ENCODE assay signal across 14 cellular contexts in genomic region chr1:206116191-206116872, GRCh38.
DNase-seq lines count a peak whose midpoint lies in the region; TF ChIP-seq lines count a peak whose summit lies in the region.
"Had no signal": no experiment of that assay in that cellular context is flagged by ENCODE, and none has a peak within 500 bp of the region (broad histone marks: within the 10 kb centered on the region; RNA-seq: fewer than 3 reads in every experiment).

No MANE protein-coding gene starts in this region.

- peaks cover 12% of the 10 kb centered on the region for H3K4me1 Mint-ChIP-seq in nephron progenitor cell

- H3K27ac Mint-ChIP-seq in nephron progenitor cell: no peak overlapping the region
- H3K27ac Mint-ChIP-seq: activated naive CD4-positive, alpha-beta T cell treated with anti-CD3 and anti-CD28 coated beads for 36 hours; natural killer cell treated with Interleukin-12 subunit alpha and Interleukin-12 subunit beta and Interleukin-15 and Interleukin-18, amount 100 ng/mL, for 72 hours had no signal

- TF ChIP-seq CTCF in coronary artery (IDR thresholded peaks at IDR 0.05) (no peak), nephron progenitor cell (IDR thresholded peaks at IDR 0.05) (no peak)

- peak; percentile 56 for DNase-seq in NCI-H2196 (lab: John Stamatoyannopoulos, UW; ENCODE audit: unreplicated experiment)
- DNase-seq in coronary artery (ENCODE audit: low spot score): peak; percentile 70
- no peak for DNase-seq in nephron progenitor cell
- no peak for DNase-seq in activated T-cell treated with anti-CD3 and anti-CD28 coated beads, Interleukin-2, amount 50 U/mL, for 1 hour
- DNase-seq in medulla oblongata (ENCODE audit: extremely low spot score): no peak
- DNase-seq in activated gamma-delta T cell treated with Interleukin-2 at 50 U/mL for 16 hours: no peak
- DNase-seq: KG1; NCI-H187 treated with DMSO at 0.1 percent for 48 hours; stimulated activated naive CD4-positive, alpha-beta T cell had no signal

- H3K9me3 Mint-ChIP-seq in nephron progenitor cell: peaks cover 27% of the 10 kb centered on the region
- H3K9me3 Mint-ChIP-seq: natural killer cell treated with Interleukin-12 subunit alpha and Interleukin-12 subunit beta and Interleukin-15 and Interleukin-18, amount 100 ng/mL, for 72 hours had no signal

- H3K36me3 Mint-ChIP-seq in nephron progenitor cell (ENCODE audit: low read depth): no peaks in the 10 kb centered on the region

- H3K4me3 Mint-ChIP-seq in nephron progenitor cell: peak overlapping the region; percentile 85
- H3K4me3 Mint-ChIP-seq: natural killer cell treated with Interleukin-12 subunit alpha and Interleukin-12 subunit beta and Interleukin-15 and Interleukin-18, amount 100 ng/mL, for 72 hours had no signal

- peaks cover 6% of the 10 kb centered on the region for H3K9me3 ChIP-seq in HUES48 (ENCODE audit: control insufficient read depth, insufficient read depth, low read length)
- H3K9me3 ChIP-seq: SJSA1 had no signal

- H3K27ac ChIP-seq in HUES48 (ENCODE audit: low read depth, low read length) (no peak overlapping the region), coronary artery (no peak overlapping the region)
- H3K27ac ChIP-seq: cardiac muscle cell, SJSA1 had no signal

- peaks cover 83% of the 10 kb centered on the region for H3K27me3 Mint-ChIP-seq in nephron progenitor cell (ENCODE audit: low read depth, poor library complexity)

- H3K4me1 ChIP-seq in HUES48 (ENCODE audit: control insufficient read depth, insufficient read depth, low read length): no peaks in the 10 kb centered on the region

- no peaks in the 10 kb centered on the region for H3K36me3 ChIP-seq in HUES48 (ENCODE audit: control insufficient read depth, insufficient read depth, low read length)
- H3K36me3 ChIP-seq: cardiac muscle cell, SJSA1 had no signal

- H3K4me3 ChIP-seq in HUES48 (ENCODE audit: low read depth, low read length) (peak overlapping the region; percentile 64), coronary artery (no peak overlapping the region)
- H3K4me3 ChIP-seq: SJSA1 had no signal

- no peak overlapping the region for H3K9ac ChIP-seq in HUES48 (ENCODE audit: low read depth, low read length)

- H3K27me3 ChIP-seq in HUES48 (ENCODE audit: control insufficient read depth, insufficient read depth, low read length): peaks cover 24% of the 10 kb centered on the region

Comparison
In these comparisons a context has a peak if more than half of its experiments do, and no peak if none do; other contexts are left out.
1. DNase-seq: peak in NCI-H2196 (single experiment) and coronary artery (single experiment); none in nephron progenitor cell (single experiment), activated T-cell treated with anti-CD3 and anti-CD28 coated beads, Interleukin-2, amount 50 U/mL, for 1 hour (single experiment), medulla oblongata (single experiment) and activated gamma-delta T cell treated with Interleukin-2 at 50 U/mL for 16 hours (single experiment).